19 cellular contexts compared by ENCODE assay signal in the genomic region with DNA sequence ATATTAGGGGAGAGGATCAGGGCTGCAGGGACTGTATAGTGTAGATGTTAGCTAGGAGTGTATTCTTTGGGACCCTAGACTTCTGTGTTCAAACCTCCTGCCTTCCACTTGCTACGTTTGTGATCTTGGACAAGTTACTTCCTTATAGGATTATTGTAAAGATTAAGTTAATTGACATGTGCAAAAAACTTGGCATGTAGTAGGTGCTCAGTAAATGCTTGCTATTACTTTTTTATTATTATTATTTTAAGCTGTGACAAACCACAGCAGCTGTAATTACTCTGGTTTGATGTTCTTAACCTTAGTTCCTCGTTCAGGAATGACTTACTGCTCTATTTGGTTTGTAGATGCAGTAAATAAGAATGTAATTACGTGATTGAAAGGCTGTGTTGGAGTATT. TPM values are rescaled to one million over a fixed set of nuclear protein-coding genes. Genes with fewer than 3 reads are reported as not detected.
A peak's percentile ranks its signal among the peaks of the same experiment; 100 is the strongest.
DNase-seq lines count a peak whose midpoint lies in the region; ATAC-seq and TF ChIP-seq lines count a peak whose summit lies in the region.
"Had no signal": no experiment of that assay in that cellular context is flagged by ENCODE, and none has a peak within 500 bp of the region (broad histone marks: within the 10 kb centered on the region; RNA-seq: fewer than 3 reads in every experiment).

No MANE protein-coding gene starts in this region.

- peaks cover 40% of the 10 kb centered on the region for H3K4me1 ChIP-seq in PC-9 (replicated peaks; ENCODE audit: insufficient read depth)
- H3K4me1 ChIP-seq in right lobe of liver, result peaks cover 0 to 54% (median 21%) of the 10 kb centered on the region in 4 donors
- H3K4me1 ChIP-seq in transverse colon, result peaks cover 26 to 88% (median 64%) of the 10 kb centered on the region in 4 donors

- peaks cover 69% of the 10 kb centered on the region for H3K4me1 Mint-ChIP-seq in stimulated activated naive CD8-positive, alpha-beta T cell treated with anti-CD3 and anti-CD28 coated beads, Interleukin-15, Interleukin-2, amounts not matched to agents 100 ng/mL and 50 ng/mL, for 24 hours (ENCODE audit: low read depth)
- peaks cover 64% of the 10 kb centered on the region for H3K4me1 Mint-ChIP-seq in stimulated activated naive CD8-positive, alpha-beta T cell treated with anti-CD3 and anti-CD28 coated beads, Interleukin-15, amount 100 ng/mL, for 72 hours

- TF ChIP-seq CTCF in PC-9 (conservative IDR thresholded peaks at IDR 0.05) (no peak), right lobe of liver (IDR thresholded peaks at IDR 0.05) (no peak), transverse colon (IDR thresholded peaks at IDR 0.05) (no peak)

- H3K9me3 Mint-ChIP-seq in stimulated activated naive CD8-positive, alpha-beta T cell treated with anti-CD3 and anti-CD28 coated beads, Interleukin-15, Interleukin-2, amounts not matched to agents 100 ng/mL and 50 ng/mL, for 24 hours, result no peaks in the 10 kb centered on the region
- no peaks in the 10 kb centered on the region for H3K9me3 Mint-ChIP-seq in stimulated activated naive CD8-positive, alpha-beta T cell treated with anti-CD3 and anti-CD28 coated beads, Interleukin-15, amount 100 ng/mL, for 72 hours
- H3K9me3 Mint-ChIP-seq: neural progenitor cell had no signal

- H3K4me3 Mint-ChIP-seq in stimulated activated naive CD8-positive, alpha-beta T cell treated with anti-CD3 and anti-CD28 coated beads, Interleukin-15, Interleukin-2, amounts not matched to agents 100 ng/mL and 50 ng/mL, for 24 hours, result no peak overlapping the region
- no peak overlapping the region for H3K4me3 Mint-ChIP-seq in stimulated activated naive CD8-positive, alpha-beta T cell treated with anti-CD3 and anti-CD28 coated beads, Interleukin-15, amount 100 ng/mL, for 72 hours
- H3K4me3 Mint-ChIP-seq: neural progenitor cell had no signal

- H3K9me3 ChIP-seq in PC-9 (ENCODE audit: insufficient read depth, low read depth) (no peaks in the 10 kb centered on the region), right lobe of liver (no peaks in the 10 kb centered on the region), transverse colon (no peaks in the 10 kb centered on the region)
- H3K9me3 ChIP-seq: gastrocnemius medialis, testis had no signal

- H3K36me3 ChIP-seq in PC-9 (ENCODE audit: low read depth) (peaks cover 5% of the 10 kb centered on the region; the same call in 1 of the 2 replicates), right lobe of liver (no peaks in the 10 kb centered on the region), transverse colon (no peaks in the 10 kb centered on the region)
- H3K36me3 ChIP-seq: gastrocnemius medialis, neural progenitor cell had no signal

- intact Hi-C loops in PC-9 (cut with micrococcal nuclease; ENCODE audit: unreplicated experiment) (loop anchor here (5.0 kb wide), 1 partner anchor 267 kb away; no protein-coding TSS in a partner anchor), right lobe of liver (cut with DNase I) (no loop called here), transverse colon (cut with DNase I; ENCODE audit: low total_unique reads) (no loop called here)

- no peak for TF ChIP-seq EP300 in transverse colon (IDR thresholded peaks at IDR 0.05; ENCODE audit: low read depth)

- H3K4me3 ChIP-seq in PC-9, result peak overlapping the region; percentile 32; the same call in 1 of the 2 replicates
- H3K4me3 ChIP-seq in right lobe of liver, result peak overlapping the region in 1 of 3 donors; percentile 28
- H3K4me3 ChIP-seq in transverse colon, result peak overlapping the region in 1 of 4 donors; percentile 77
- H3K4me3 ChIP-seq: gastrocnemius medialis, lung, neural progenitor cell, testis had no signal

- no peaks in the 10 kb centered on the region for H3K27me3 ChIP-seq in PC-9 (ENCODE audit: insufficient read depth, low read depth)
- H3K27me3 ChIP-seq in right lobe of liver, result no peaks in the 10 kb centered on the region
- H3K27me3 ChIP-seq in transverse colon, result no peaks in the 10 kb centered on the region
- H3K27me3 ChIP-seq: gastrocnemius medialis, neural progenitor cell, testis had no signal

- peaks cover 10% of the 10 kb centered on the region for H3K36me3 Mint-ChIP-seq in stimulated activated naive CD8-positive, alpha-beta T cell treated with anti-CD3 and anti-CD28 coated beads, Interleukin-15, Interleukin-2, amounts not matched to agents 100 ng/mL and 50 ng/mL, for 24 hours (ENCODE audit: low read depth)

- ATAC-seq in stimulated activated naive CD8-positive, alpha-beta T cell treated with anti-CD3 and anti-CD28 coated beads, Interleukin-15, amount 100 ng/mL, for 72 hours, result no peak
- ATAC-seq in right lobe of liver (no peak), GM19395 (IDR thresholded peaks at IDR 0.05; ENCODE audit: unreplicated experiment) (no peak), HG03196 (IDR thresholded peaks at IDR 0.05; ENCODE audit: unreplicated experiment) (no peak), GM18868 (IDR thresholded peaks at IDR 0.05; ENCODE audit: unreplicated experiment) (no peak)
- ATAC-seq: gastrocnemius medialis had no signal

- in situ Hi-C loops in transverse colon (cut with MboI; ENCODE audit: low pct_ligation_motif_present in 1 of 4, low pct_unique_long_range_greater_than_20kb in 1 of 4, low sequenced_read_pairs in 3 of 4), result no loop called here

- no TSS peak for BruUV-seq in PC-9 (replicated peaks; lab: Mats Ljungman, UMichigan)

- H3K4me2 ChIP-seq in PC-9, result peak overlapping the region; percentile 97
- H3K4me2 ChIP-seq: neural progenitor cell had no signal

- H3K27ac ChIP-seq in PC-9 (peak overlapping the region; percentile 90; the same call in 1 of the 2 replicates), right lobe of liver (peak overlapping the region; percentile 3 to 98 (median 65)), transverse colon (peak overlapping the region; percentile 95 to 99 (median 98))
- H3K27ac ChIP-seq: neural progenitor cell had no signal

- no peaks in the 10 kb centered on the region for H3K9me2 ChIP-seq in PC-9 (ENCODE audit: insufficient read depth)

- H3F3A ChIP-seq in PC-9 (ENCODE audit: insufficient read depth, low read depth), result peaks cover 17% of the 10 kb centered on the region; the same call in 1 of the 2 replicates

- CTCF ChIA-PET in PC-9 (lab: Charles Lee), result interaction anchor here (0.6 kb wide), 1 partner anchor 245 kb away, joined by 3 read pairs; no protein-coding TSS in a partner anchor

- DNase-seq in stimulated activated naive CD8-positive, alpha-beta T cell treated with anti-CD3 and anti-CD28 coated beads, Interleukin-15, amount 100 ng/mL, for 72 hours, result no peak
- DNase-seq in PC-9 (no peak), right lobe of liver (no peak), transverse colon (no peak)
- DNase-seq: activated CD4-positive, CD25-positive, alpha-beta regulatory T cell; activated CD8-positive, alpha-beta memory T cell treated with anti-CD3 and anti-CD28 coated beads for 24 hours; anterior cingulate cortex; gastrocnemius medialis; NCI-H1092 treated with DMSO at 0.1 percent for 48 hours; NCI-H2171 treated with DMSO at 0.1 percent for 48 hours; NCI-H774; T-helper 2 cell; testis had no signal

- H3K79me2 ChIP-seq in PC-9 (ENCODE audit: low read depth), result peaks cover 77% of the 10 kb centered on the region

- POLR2A ChIA-PET in PC-9 (lab: Charles Lee; ENCODE audit: unreplicated experiment), result no interaction called here

- H4K20me1 ChIP-seq in PC-9 (ENCODE audit: insufficient read depth), result peaks cover 35% of the 10 kb centered on the region

- TF ChIP-seq POLR2A in right lobe of liver (IDR thresholded peaks at IDR 0.05), result no peak
- no peak for TF ChIP-seq POLR2A in transverse colon (IDR thresholded peaks at IDR 0.05)

- WGBS in right lobe of liver (ENCODE audit: insufficient coverage, low coverage, low lambda C conversion rate, missing lambda C conversion rate), result 31% methylated on average over 2 of the region's 3 CpGs
- 38 to 39% methylated on average over 3 of the region's 3 CpGs for WGBS in transverse colon (ENCODE audit: low coverage in 1 of 2), 2 donors

- peak overlapping the region; percentile 96 for H3K27ac Mint-ChIP-seq in stimulated activated naive CD8-positive, alpha-beta T cell treated with anti-CD3 and anti-CD28 coated beads, Interleukin-15, Interleukin-2, amounts not matched to agents 100 ng/mL and 50 ng/mL, for 24 hours
- peak overlapping the region in 1 of 2 donors; percentile 4 for H3K27ac Mint-ChIP-seq in stimulated activated naive CD8-positive, alpha-beta T cell treated with anti-CD3 and anti-CD28 coated beads, Interleukin-15, amount 100 ng/mL, for 72 hours
- H3K27ac Mint-ChIP-seq: neural progenitor cell had no signal

- no peaks in the 10 kb centered on the region for H3K27me3 Mint-ChIP-seq in stimulated activated naive CD8-positive, alpha-beta T cell treated with anti-CD3 and anti-CD28 coated beads, Interleukin-15, Interleukin-2, amounts not matched to agents 100 ng/mL and 50 ng/mL, for 24 hours
- no peaks in the 10 kb centered on the region for H3K27me3 Mint-ChIP-seq in stimulated activated naive CD8-positive, alpha-beta T cell treated with anti-CD3 and anti-CD28 coated beads, Interleukin-15, amount 100 ng/mL, for 72 hours

- no peak overlapping the region for H2AFZ ChIP-seq in PC-9
- H2AFZ ChIP-seq: neural progenitor cell had no signal

RNA-seq across cellular contexts. Expression of a gene that starts 3.2 kb away (rescaled TPM):
- 39.9 and 47.0 TPM in 2 replicates for total RNA-seq in PC-9 (2021)
- 10 to 100 TPM; 23.4 to 30.0 (median 26.9) TPM for total RNA-seq in right lobe of liver
- total RNA-seq in transverse colon, result 10 to 100 TPM; 52.5 to 69.5 (median 68.5) TPM
